ENCODE assay signal across 8 cellular contexts in the genomic region with DNA sequence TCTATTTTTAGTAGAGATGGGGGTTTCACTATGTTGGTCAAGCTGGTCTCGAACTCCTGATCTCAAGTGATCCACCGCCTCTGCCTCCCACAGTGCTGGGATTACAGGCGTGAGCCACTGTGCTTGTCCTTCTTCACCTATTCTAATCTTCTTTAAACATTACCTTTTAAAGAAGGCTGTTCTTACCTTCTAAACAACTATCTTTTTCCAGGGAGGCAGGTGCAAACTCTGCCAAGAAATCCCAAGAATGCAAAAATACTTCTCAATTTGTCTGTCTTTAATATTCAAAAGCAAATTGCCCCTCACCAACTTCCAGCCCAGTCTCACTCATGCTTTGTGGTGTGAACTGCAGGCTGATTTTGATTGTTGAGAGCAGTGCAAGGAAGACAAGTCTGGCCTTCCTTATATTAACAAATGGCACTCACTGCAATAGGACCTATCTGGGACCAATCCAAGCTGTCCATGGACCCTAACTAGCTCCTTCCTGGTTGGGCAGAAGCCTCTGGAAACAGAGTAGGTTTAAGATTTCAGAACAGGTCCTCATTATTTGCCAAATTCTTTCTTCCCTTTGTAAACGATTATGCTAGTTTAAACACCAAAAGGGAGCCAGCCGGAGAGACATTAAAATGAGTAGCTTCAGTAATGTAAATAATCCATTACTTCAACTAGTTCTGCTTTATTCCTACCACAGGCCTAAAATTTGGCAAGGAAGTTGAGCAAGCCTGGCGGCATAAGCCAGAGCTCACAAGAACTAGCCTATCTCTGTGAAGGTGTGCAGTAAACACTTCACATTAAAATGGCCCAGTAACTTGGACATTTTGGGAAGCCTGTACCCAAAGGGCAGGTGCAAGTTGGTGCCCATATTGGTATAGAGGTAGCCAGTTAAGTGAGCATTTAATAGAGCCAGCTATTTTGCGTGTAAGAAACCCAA. TPM values are rescaled to one million over a fixed set of nuclear protein-coding genes. Genes with fewer than 3 reads are reported as not detected.
DNase-seq lines count a peak whose midpoint lies in the region; ATAC-seq and TF ChIP-seq lines count a peak whose summit lies in the region.

No MANE protein-coding gene starts in this region.

- peaks cover 3% of the 10 kb centered on the region for H3K36me3 ChIP-seq in thymus (ENCODE audit: control insufficient read depth, insufficient read depth)

- 70% methylated on average over 7 of the region's 7 CpGs for WGBS in thymus

- DNase-seq in G401 (ENCODE audit: low spot score): peak; percentile 3
- DNase-seq in NCI-H2029 (lab: John Stamatoyannopoulos, UW): peak; percentile 42
- DNase-seq in astrocyte of the cerebellum (ENCODE audit: low read depth): no peak
- no peak for DNase-seq in anterior cingulate cortex (lab: John Stamatoyannopoulos, UW)

- peaks cover 13% of the 10 kb centered on the region for H3K4me1 ChIP-seq in thymus (ENCODE audit: control insufficient read depth, insufficient read depth, low read length)

- no peak for ATAC-seq in HG02852 (IDR thresholded peaks at IDR 0.05; ENCODE audit: unreplicated experiment)
- no peak for ATAC-seq in HG03196 (IDR thresholded peaks at IDR 0.05; ENCODE audit: unreplicated experiment)

- peak overlapping the region; percentile 98 for H3K4me3 ChIP-seq in astrocyte of the cerebellum (ENCODE audit: low read depth, low read length)
- H3K4me3 ChIP-seq in thymus (ENCODE audit: low read length): peak overlapping the region; percentile 95

- H3K27me3 ChIP-seq in layer of hippocampus (ENCODE audit: control insufficient read depth, insufficient read depth, low read length): no peaks in the 10 kb centered on the region
- no peaks in the 10 kb centered on the region for H3K27me3 ChIP-seq in thymus (ENCODE audit: control insufficient read depth, insufficient read depth)

- no peaks in the 10 kb centered on the region for H3K9me3 ChIP-seq in thymus (ENCODE audit: control insufficient read depth)

- in situ Hi-C loops in G401 (cut with HindIII; ENCODE audit: low sequenced_read_pairs) (no loop called here), astrocyte of the cerebellum (cut with HindIII; ENCODE audit: low sequenced_read_pairs) (no loop called here)

- TF ChIP-seq CTCF in astrocyte of the cerebellum (IDR thresholded peaks at IDR 0.05; ENCODE audit: low read depth, low read length, missing control alignments): no peak

- H3K27ac ChIP-seq in layer of hippocampus (ENCODE audit: low read depth, low read length) (peak overlapping the region; percentile 80), thymus (ENCODE audit: low read depth) (peak overlapping the region; percentile 100)

RNA-seq across cellular contexts. Expression of a gene that starts 1.6 kb away (rescaled TPM):
- 83.0 and 147 TPM in 2 replicates for total RNA-seq in G401 (2014; rRNA removed; shearing (Covaris generic))
- 159 TPM for polyA plus RNA-seq in thymus

RNA-seq across cellular contexts. Expression of a gene that starts 15.6 kb away (rescaled TPM):
- 5.8 and 8.6 TPM in 2 replicates for total RNA-seq in G401 (2014; rRNA removed; shearing (Covaris generic))
- polyA plus RNA-seq in thymus: 28.6 TPM

Comparison
In these comparisons a context has a peak if more than half of its experiments do, and no peak if none do; other contexts are left out.
1. DNase-seq: peak in G401 (single experiment) and NCI-H2029 (single experiment); none in astrocyte of the cerebellum (single experiment) and anterior cingulate cortex (0 of 58).